In genomic region chr3:17398959-17399551, GRCh38 we compare ENCODE assay signal across 11 cellular contexts.
DNase-seq lines count a peak whose midpoint lies in the region; ATAC-seq, FAIRE-seq and TF ChIP-seq lines count a peak whose summit lies in the region.
"Had no signal": no experiment of that assay in that cellular context is flagged by ENCODE, and none has a peak within 500 bp of the region (broad histone marks: within the 10 kb centered on the region; RNA-seq: fewer than 3 reads in every experiment).

No MANE protein-coding gene starts in this region.

- no peaks in the 10 kb centered on the region for H4K20me1 ChIP-seq in astrocyte (ENCODE audit: insufficient read depth, low read length)

- H3K4me1 Mint-ChIP-seq in astrocyte (ENCODE audit: low read depth, unreplicated experiment) (no peaks in the 10 kb centered on the region), endodermal cell (peaks cover 7% of the 10 kb centered on the region)
- H3K4me1 Mint-ChIP-seq in natural killer cell treated with Interleukin-12 subunit alpha and Interleukin-12 subunit beta and Interleukin-15 and Interleukin-18, amount 100 ng/mL, for 72 hours (ENCODE audit: low read depth in 2 of 2): no peaks in the 10 kb centered on the region
- H3K4me1 Mint-ChIP-seq: activated naive CD4-positive, alpha-beta T cell treated with anti-CD3 and anti-CD28 coated beads, Interleukin-2, amount 10 ng/mL, durations not matched to agents 7 days and 5 days had no signal

- intact Hi-C loops in posterior vena cava (cut with DNase I): no loop called here
- intact Hi-C loops in sciatic nerve (cut with DNase I): no loop called here

- H3K36me3 Mint-ChIP-seq in astrocyte (ENCODE audit: low read depth, unreplicated experiment): no peaks in the 10 kb centered on the region
- H3K36me3 Mint-ChIP-seq in natural killer cell treated with Interleukin-12 subunit alpha and Interleukin-12 subunit beta and Interleukin-15 and Interleukin-18, amount 100 ng/mL, for 72 hours: no peaks in the 10 kb centered on the region
- H3K36me3 Mint-ChIP-seq in endodermal cell (ENCODE audit: low read depth): peaks cover 9% of the 10 kb centered on the region

- H3K27me3 Mint-ChIP-seq in astrocyte (ENCODE audit: low read depth, unreplicated experiment) (no peaks in the 10 kb centered on the region), endodermal cell (ENCODE audit: insufficient read depth) (no peaks in the 10 kb centered on the region)
- no peaks in the 10 kb centered on the region for H3K27me3 Mint-ChIP-seq in natural killer cell treated with Interleukin-12 subunit alpha and Interleukin-12 subunit beta and Interleukin-15 and Interleukin-18, amount 100 ng/mL, for 72 hours
- H3K27me3 Mint-ChIP-seq: activated naive CD4-positive, alpha-beta T cell treated with anti-CD3 and anti-CD28 coated beads, Interleukin-2, amount 10 ng/mL, durations not matched to agents 7 days and 5 days had no signal

- 78 to 84% methylated on average over 1 to 2 of the region's 2 CpGs for WGBS in endodermal cell (ENCODE audit: insufficient coverage in 1 of 2, insufficient read length in 1 of 2), 2 experiments

- H3K27ac Mint-ChIP-seq in astrocyte (ENCODE audit: unreplicated experiment) (no peak overlapping the region), endodermal cell (no peak overlapping the region)
- no peak overlapping the region for H3K27ac Mint-ChIP-seq in natural killer cell treated with Interleukin-12 subunit alpha and Interleukin-12 subunit beta and Interleukin-15 and Interleukin-18, amount 100 ng/mL, for 72 hours
- H3K27ac Mint-ChIP-seq: activated naive CD4-positive, alpha-beta T cell treated with anti-CD3 and anti-CD28 coated beads, Interleukin-2, amount 10 ng/mL, durations not matched to agents 7 days and 5 days had no signal

- H3K9ac ChIP-seq in astrocyte (ENCODE audit: low read length): no peak overlapping the region
- no peak overlapping the region for H3K9ac ChIP-seq in endodermal cell (ENCODE audit: extremely low read depth, low read length, poor library complexity, severe bottlenecking)

- H3K4me2 ChIP-seq in astrocyte (ENCODE audit: low read length): no peak overlapping the region

- peak; percentile 59 for FAIRE-seq in astrocyte (lab: Jason Lieb, UNC)
- FAIRE-seq: urothelium cell line had no signal

- H3K36me3 ChIP-seq in astrocyte (ENCODE audit: insufficient read depth, low read length) (no peaks in the 10 kb centered on the region), endodermal cell (ENCODE audit: control insufficient read depth, insufficient read depth, low read length) (peaks cover under 1% of the 10 kb centered on the region)

- H3K27ac ChIP-seq in astrocyte (ENCODE audit: low read depth, low read length) (no peak overlapping the region), endodermal cell (ENCODE audit: low read depth, low read length) (no peak overlapping the region)

- TF ChIP-seq CTCF in astrocyte (IDR thresholded peaks at IDR 0.05; ENCODE audit: insufficient read depth, low read depth, low read length) (no peak), endodermal cell (conservative IDR thresholded peaks at IDR 0.05) (no peak)

- H3K4me3 ChIP-seq in astrocyte (ENCODE audit: insufficient read depth, low read depth, low read length): no peak overlapping the region
- H3K4me3 ChIP-seq in endodermal cell (ENCODE audit: low read length): no peak overlapping the region

- H3K79me2 ChIP-seq in astrocyte (ENCODE audit: insufficient read depth, low read length): no peaks in the 10 kb centered on the region

- H3K27me3 ChIP-seq in astrocyte (ENCODE audit: insufficient read depth, low read length) (no peaks in the 10 kb centered on the region), endodermal cell (ENCODE audit: control insufficient read depth, insufficient read depth, low read length, poor library complexity, severe bottlenecking) (no peaks in the 10 kb centered on the region)

- ATAC-seq in GM18858 (IDR thresholded peaks at IDR 0.05; ENCODE audit: unreplicated experiment): peak; percentile 94
- ATAC-seq in GM21619 (IDR thresholded peaks at IDR 0.05; ENCODE audit: unreplicated experiment): peak; percentile 96
- peak; percentile 96 for ATAC-seq in HG03175 (IDR thresholded peaks at IDR 0.05; ENCODE audit: unreplicated experiment)
- no peak for ATAC-seq in natural killer cell treated with Interleukin-12 subunit alpha and Interleukin-12 subunit beta and Interleukin-15 and Interleukin-18, amount 100 ng/mL, for 72 hours
- no peak for ATAC-seq in sciatic nerve

- H3K9me3 ChIP-seq in astrocyte (ENCODE audit: insufficient read depth, low read depth, low read length) (no peaks in the 10 kb centered on the region), endodermal cell (ENCODE audit: control insufficient read depth, low read length) (peaks cover 2% of the 10 kb centered on the region)

- no peaks in the 10 kb centered on the region for H3K4me1 ChIP-seq in astrocyte (ENCODE audit: insufficient read depth, low read length)
- H3K4me1 ChIP-seq in endodermal cell (ENCODE audit: control insufficient read depth, insufficient read depth, low read length): no peaks in the 10 kb centered on the region

- H3K9me3 Mint-ChIP-seq in astrocyte (ENCODE audit: unreplicated experiment): no peaks in the 10 kb centered on the region
- no peaks in the 10 kb centered on the region for H3K9me3 Mint-ChIP-seq in natural killer cell treated with Interleukin-12 subunit alpha and Interleukin-12 subunit beta and Interleukin-15 and Interleukin-18, amount 100 ng/mL, for 72 hours
- H3K9me3 Mint-ChIP-seq in endodermal cell: no peaks in the 10 kb centered on the region
- H3K9me3 Mint-ChIP-seq: activated naive CD4-positive, alpha-beta T cell treated with anti-CD3 and anti-CD28 coated beads, Interleukin-2, amount 10 ng/mL, durations not matched to agents 7 days and 5 days had no signal

- H3K4me3 Mint-ChIP-seq in astrocyte (ENCODE audit: unreplicated experiment) (no peak overlapping the region), endodermal cell (no peak overlapping the region)
- H3K4me3 Mint-ChIP-seq in natural killer cell treated with Interleukin-12 subunit alpha and Interleukin-12 subunit beta and Interleukin-15 and Interleukin-18, amount 100 ng/mL, for 72 hours: no peak overlapping the region
- H3K4me3 Mint-ChIP-seq: activated naive CD4-positive, alpha-beta T cell treated with anti-CD3 and anti-CD28 coated beads, Interleukin-2, amount 10 ng/mL, durations not matched to agents 7 days and 5 days had no signal

- DNase-seq in astrocyte (ENCODE audit: low read depth): no peak
- no peak for DNase-seq in posterior vena cava (ENCODE audit: low spot score)
- DNase-seq in natural killer cell treated with Interleukin-12 subunit alpha and Interleukin-12 subunit beta and Interleukin-15 and Interleukin-18, amount 100 ng/mL, for 72 hours (ENCODE audit: low spot score): no peak
- DNase-seq in endodermal cell: no peak
- DNase-seq in sciatic nerve (ENCODE audit: low spot score): no peak
- DNase-seq: activated naive CD4-positive, alpha-beta T cell treated with anti-CD3 and anti-CD28 coated beads, Interleukin-2, amount 10 ng/mL, durations not matched to agents 7 days and 5 days; OCI-M1 had no signal

- H2AFZ ChIP-seq in astrocyte (ENCODE audit: low read depth, low read length): no peak overlapping the region

Comparison
In these comparisons a context has a peak if more than half of its experiments do, and no peak if none do; other contexts are left out.
1. ATAC-seq: peak in GM18858 (single experiment), GM21619 (single experiment) and HG03175 (single experiment); none in natural killer cell treated with Interleukin-12 subunit alpha and Interleukin-12 subunit beta and Interleukin-15 and Interleukin-18, amount 100 ng/mL, for 72 hours (0 of 2) and sciatic nerve (single experiment).